Comparison of ENCODE assay signal across 8 cellular contexts in the genomic region with DNA sequence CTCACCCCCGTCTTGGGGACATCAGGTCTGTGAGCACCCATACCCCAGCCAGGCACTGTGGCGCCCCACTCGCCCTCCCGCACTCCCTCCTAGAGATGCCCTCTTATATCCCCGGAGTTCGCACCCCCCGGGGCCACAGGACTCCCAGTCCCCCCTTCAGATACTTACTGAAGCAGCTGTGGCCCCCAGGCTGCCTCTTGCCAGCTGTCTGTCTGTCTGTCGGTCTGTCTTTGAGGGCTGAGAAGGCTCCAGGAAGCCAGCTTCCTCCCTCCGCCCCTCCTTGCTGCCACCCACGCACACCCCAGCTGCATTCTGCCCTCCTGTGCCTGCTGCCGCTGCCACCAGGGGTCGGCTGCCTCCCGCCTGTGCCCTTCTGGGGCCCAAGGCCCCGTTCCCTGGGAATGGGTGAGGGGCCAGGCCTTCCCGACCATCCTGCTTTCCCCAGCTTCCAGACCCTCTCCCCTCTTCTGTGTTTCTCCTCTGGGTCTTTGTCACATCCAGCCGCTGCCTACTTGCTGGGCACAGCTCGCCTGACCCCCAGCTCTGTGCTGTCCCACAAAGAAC. TPM values are rescaled to one million over a fixed set of nuclear protein-coding genes. Genes with fewer than 3 reads are reported as not detected.
DNase-seq lines count a peak whose midpoint lies in the region; ATAC-seq, FAIRE-seq and TF ChIP-seq lines count a peak whose summit lies in the region.

Gene PTPN7 (minus strand): TSS at position 226 of the 564 bp plus-strand sequence. CDS start 1,200 bp downstream, outside the sequence.

- H3K9me3 ChIP-seq in heart left ventricle (no peaks in the 10 kb centered on the region), kidney (ENCODE audit: control insufficient read depth in 1 of 2, low read length in 2 of 2) (no peaks in the 10 kb centered on the region)

- 72 to 83% (median 77%) methylated on average over 17 of the region's 17 CpGs for WGBS in heart left ventricle, 4 donors

- H3K27me3 ChIP-seq in heart left ventricle: no peaks in the 10 kb centered on the region

- no peak within 1 kb of the TSS for H3K9ac ChIP-seq in kidney (ENCODE audit: low read length in 2 of 2)

- TF ChIP-seq CTCF in heart left ventricle (IDR thresholded peaks at IDR 0.05) (peak in 1 of 12 donors; percentile 31), kidney (IDR thresholded peaks at IDR 0.05; ENCODE audit: borderline replicate concordance, extremely low read depth, insufficient read depth) (no peak)

- intact Hi-C loops in heart left ventricle (cut with DNase I) (no loop called here), kidney (cut with DNase I) (no loop called here)

- CTCF ChIA-PET in activated CD8-positive, alpha-beta T cell treated with anti-CD3 and anti-CD28 coated beads, Interleukin-2, amount 10 ng/mL, durations not matched to agents 7 days and 5 days (lab: Charles Lee): interaction anchor here (0.6 to 6.2 kb wide), 15 partner anchors 8 to 181 kb away, joined by 3 to 39 read pairs (median 6); partner anchors contain the start of genes ARL8A, RNPEP and UBE2T

- peaks cover 38% of the 10 kb centered on the region for H3K36me3 Mint-ChIP-seq in activated CD8-positive, alpha-beta T cell treated with anti-CD3 and anti-CD28 coated beads, Interleukin-2, amount 10 ng/mL, durations not matched to agents 7 days and 5 days (ENCODE audit: low read depth)

- peak within 1 kb of the TSS; percentile 91 for H3K4me3 Mint-ChIP-seq in activated CD8-positive, alpha-beta T cell treated with anti-CD3 and anti-CD28 coated beads, Interleukin-2, amount 10 ng/mL, durations not matched to agents 7 days and 5 days

- peaks cover 83% of the 10 kb centered on the region for H3K4me1 Mint-ChIP-seq in activated CD8-positive, alpha-beta T cell treated with anti-CD3 and anti-CD28 coated beads, Interleukin-2, amount 10 ng/mL, durations not matched to agents 7 days and 5 days (ENCODE audit: low read depth)

- peak; percentile 54 for ATAC-seq in activated CD8-positive, alpha-beta T cell treated with anti-CD3 and anti-CD28 coated beads, Interleukin-2, amount 10 ng/mL, durations not matched to agents 7 days and 5 days
- peak in 3 of 4 donors; percentile 9 to 52 (median 23) for ATAC-seq in heart left ventricle

- H3K4me1 ChIP-seq in heart left ventricle: peaks cover 0 to 75% (median 0%) of the 10 kb centered on the region in 12 donors
- peaks cover 0 to 19% of the 10 kb centered on the region in 2 donors for H3K4me1 ChIP-seq in kidney (ENCODE audit: control insufficient read depth in 1 of 2, insufficient read depth in 1 of 2, low read depth in 1 of 2, low read length in 2 of 2)

- no peak for FAIRE-seq in kidney (lab: Jason Lieb, UNC)

- H3K27ac Mint-ChIP-seq in activated CD8-positive, alpha-beta T cell treated with anti-CD3 and anti-CD28 coated beads, Interleukin-2, amount 10 ng/mL, durations not matched to agents 7 days and 5 days: peak within 1 kb of the TSS; percentile 100

- H3K4me3 ChIP-seq in heart left ventricle: peak within 1 kb of the TSS in 9 of 12 donors; percentile 11 to 61 (median 20)
- no peak within 1 kb of the TSS for H3K4me3 ChIP-seq in kidney (ENCODE audit: low read length in 2 of 2)

- DNase-seq in GM19240 (ENCODE audit: insufficient read length, low spot score): peak; percentile 80
- DNase-seq in KG1 (lab: John Stamatoyannopoulos, UW): peak; percentile 67
- DNase-seq in activated CD8-positive, alpha-beta T cell treated with anti-CD3 and anti-CD28 coated beads, Interleukin-2, amount 10 ng/mL, durations not matched to agents 7 days and 5 days: peak; percentile 82
- DNase-seq in heart left ventricle: peak in 1 of 5 donors; percentile 81
- peak; percentile 75 for DNase-seq in stimulated activated CD8-positive, alpha-beta memory T cell treated with anti-CD3 and anti-CD28 coated beads, Interleukin-12 subunit alpha, Interleukin-12 subunit beta, amount 100 ng/mL, for 1 hour (ENCODE audit: low read depth)
- DNase-seq in NCI-H510A (lab: John Stamatoyannopoulos, UW): no peak
- DNase-seq in kidney: no peak
- no peak for DNase-seq in HK-2 (ENCODE audit: unreplicated experiment)

- no peak for TF ChIP-seq POLR2A in heart left ventricle (IDR thresholded peaks at IDR 0.05)

- POLR2A ChIA-PET in activated CD8-positive, alpha-beta T cell treated with anti-CD3 and anti-CD28 coated beads, Interleukin-2, amount 10 ng/mL, durations not matched to agents 7 days and 5 days (lab: Charles Lee): interaction anchor here (0.9 to 11.3 kb wide), 10 partner anchors 10 to 847 kb away, joined by 3 to 103 read pairs (median 4); partner anchors contain the start of genes ARL8A, TMEM183A and UBE2T

- H3K36me3 ChIP-seq in heart left ventricle: no peaks in the 10 kb centered on the region
- no peaks in the 10 kb centered on the region for H3K36me3 ChIP-seq in kidney (ENCODE audit: control insufficient read depth in 1 of 2, insufficient read depth in 2 of 2, low read length in 2 of 2)

- no peaks in the 10 kb centered on the region for H3K9me3 Mint-ChIP-seq in activated CD8-positive, alpha-beta T cell treated with anti-CD3 and anti-CD28 coated beads, Interleukin-2, amount 10 ng/mL, durations not matched to agents 7 days and 5 days (ENCODE audit: insufficient read depth)

- H3K27ac ChIP-seq in heart left ventricle: peak within 1 kb of the TSS in 2 of 12 donors; percentile 17 to 87
- H3K27ac ChIP-seq in kidney (ENCODE audit: low read depth in 2 of 2, low read length in 2 of 2): peak within 1 kb of the TSS in 1 of 2 donors; percentile 23

- H3K27me3 Mint-ChIP-seq in activated CD8-positive, alpha-beta T cell treated with anti-CD3 and anti-CD28 coated beads, Interleukin-2, amount 10 ng/mL, durations not matched to agents 7 days and 5 days (ENCODE audit: low read depth): no peaks in the 10 kb centered on the region

RNA-seq across cellular contexts. Expression of gene PTPN7, which starts in this region (rescaled TPM):
- 100 to 1,000 TPM; 242 to 255 TPM for total RNA-seq in activated CD8-positive, alpha-beta T cell treated with anti-CD3 and anti-CD28 coated beads, Interleukin-2, amount 10 ng/mL, durations not matched to agents 7 days and 5 days
- total RNA-seq in heart left ventricle (10 to 100 TPM in 1 of 9 donors, 1 to 10 TPM in 3, under 1 TPM in 4, not detected in 1; 0.30 to 10.3 (median 0.86) TPM), kidney (5.5 TPM)
- polyA plus RNA-seq in heart left ventricle (under 1 TPM; 0.19 to 0.36 TPM), kidney (ENCODE audit: insufficient read depth, low read depth, low replicate concordance) (3.5 TPM)

Comparison
In these comparisons a context has a peak if more than half of its experiments do, and no peak if none do; other contexts are left out.
1. RNA of gene PTPN7 (total RNA-seq): 242 to 255 TPM in activated CD8-positive, alpha-beta T cell treated with anti-CD3 and anti-CD28 coated beads, Interleukin-2, amount 10 ng/mL, durations not matched to agents 7 days and 5 days; 5.5 TPM in kidney (single experiment) and 0.30 to 10.3 TPM in heart left ventricle; every median in the first group is over 10 times any median in the second.
2. DNase-seq: peak in GM19240 (single experiment), KG1 (single experiment), activated CD8-positive, alpha-beta T cell treated with anti-CD3 and anti-CD28 coated beads, Interleukin-2, amount 10 ng/mL, durations not matched to agents 7 days and 5 days (single experiment) and stimulated activated CD8-positive, alpha-beta memory T cell treated with anti-CD3 and anti-CD28 coated beads, Interleukin-12 subunit alpha, Interleukin-12 subunit beta, amount 100 ng/mL, for 1 hour (single experiment); none in NCI-H510A (single experiment), kidney (single experiment) and HK-2 (single experiment).
3. H3K4me3 ChIP-seq: peak in heart left ventricle (9 of 12); none in kidney (0 of 2).